ENCODE assay signal across 9 cellular contexts in the genomic region with DNA sequence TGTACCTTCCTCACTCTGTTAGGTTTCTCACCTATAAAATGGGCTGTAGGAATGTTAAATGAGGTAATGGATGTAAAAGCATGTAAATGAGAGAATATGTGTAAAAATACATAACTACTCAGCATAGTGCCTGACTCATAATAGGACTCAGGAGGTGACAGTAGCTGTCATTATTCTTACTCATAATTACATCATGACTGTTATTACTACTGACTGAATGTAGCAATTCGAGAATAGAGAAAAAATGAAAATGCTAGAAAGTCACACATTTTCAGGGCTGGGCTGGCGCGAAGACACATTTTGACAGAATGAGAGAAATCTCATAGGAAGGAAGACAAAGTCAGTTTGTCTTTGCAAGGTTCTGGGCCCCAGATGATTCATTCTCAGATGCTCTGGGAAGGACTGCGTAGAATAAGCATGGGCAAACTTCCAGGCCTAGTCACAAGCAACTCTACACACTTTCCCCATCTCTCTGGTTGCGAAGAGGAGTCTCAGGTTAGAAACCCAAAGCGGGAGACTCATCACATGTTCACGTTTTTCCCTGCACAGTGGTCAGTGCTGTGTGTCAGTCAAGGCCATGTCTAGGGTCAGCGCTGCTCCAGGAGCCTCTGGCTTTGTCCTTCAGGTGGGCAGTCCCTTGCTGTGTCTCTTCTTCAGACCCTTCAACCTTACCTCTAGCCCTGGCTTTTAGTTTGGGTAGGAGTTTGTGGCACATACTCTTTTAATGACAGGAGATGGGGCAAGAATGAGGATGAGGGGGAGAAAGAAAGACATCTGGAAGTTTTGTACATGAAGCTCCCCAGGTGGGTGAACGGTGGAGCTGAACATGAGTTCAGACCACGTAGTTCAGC. TPM values are rescaled to one million over a fixed set of nuclear protein-coding genes. Genes with fewer than 3 reads are reported as not detected.
DNase-seq lines count a peak whose midpoint lies in the region; ATAC-seq and TF ChIP-seq lines count a peak whose summit lies in the region.
"Had no signal": no experiment of that assay in that cellular context is flagged by ENCODE, and none has a peak within 500 bp of the region (broad histone marks: within the 10 kb centered on the region; RNA-seq: fewer than 3 reads in every experiment).

No MANE protein-coding gene starts in this region.

- TF ChIP-seq EP300 in sigmoid colon (IDR thresholded peaks at IDR 0.05), result no peak

- H3K36me3 ChIP-seq in sigmoid colon, result no peaks in the 10 kb centered on the region

- intact Hi-C loops in sigmoid colon (cut with DNase I), result loop anchor here (10.0 kb wide), 2 partner anchors 85 to 115 kb away; partner anchors contain the start of genes APOLD1 and DDX47

- no peak for TF ChIP-seq POLR2A in sigmoid colon (IDR thresholded peaks at IDR 0.05)

- H3K4me1 ChIP-seq in sigmoid colon, result peaks cover 0 to 11% (median 0%) of the 10 kb centered on the region in 4 donors

- peak overlapping the region in 3 of 4 donors; percentile 25 to 78 (median 61) for H3K27ac ChIP-seq in sigmoid colon

- H3K4me3 ChIP-seq in sigmoid colon, result no peak overlapping the region

- no peaks in the 10 kb centered on the region for H3K27me3 ChIP-seq in sigmoid colon

- TF ChIP-seq CTCF in sigmoid colon (IDR thresholded peaks at IDR 0.05), result no peak

- H3K9me3 ChIP-seq in sigmoid colon, result no peaks in the 10 kb centered on the region

- WGBS in sigmoid colon, 2 donors, result 73 to 78% methylated on average over 10 of the region's 10 CpGs

- ATAC-seq in GM21360 (IDR thresholded peaks at IDR 0.05; ENCODE audit: unreplicated experiment) (peak; percentile 77), GM19467 (IDR thresholded peaks at IDR 0.05; ENCODE audit: unreplicated experiment) (no peak)

- DNase-seq in AG20443 (ENCODE audit: low spot score) (peak; percentile 58), HT1080 (ENCODE audit: low read depth) (peak; percentile 95), dedifferentiated amniotic fluid mesenchymal stem cell (ENCODE audit: extremely low spot score) (peak; percentile 72), sigmoid colon (peak; percentile 82), COLO668 (lab: John Stamatoyannopoulos, UW; ENCODE audit: unreplicated experiment) (no peak), GM19240 (ENCODE audit: insufficient read length, low spot score) (no peak)

RNA-seq across cellular contexts. Expression of gene GPRC5A, which starts 8.4 kb away (rescaled TPM):
- total RNA-seq in HT1080 (2014; rRNA removed; shearing (Covaris generic)), result 19.8 and 21.7 TPM in 2 replicates
- 62.9 and 66.4 TPM in 2 replicates for polyA plus RNA-seq in HT1080 (2015; cell fraction: cytosol; rRNA removed)
- 148 and 163 TPM in 2 replicates for polyA plus RNA-seq in HT1080 (2015; cell fraction: nucleus; rRNA removed)
- total RNA-seq in sigmoid colon, result 10 to 100 TPM in 1 of 4 donors, 1 to 10 TPM in 3; 2.1 to 11.4 (median 2.8) TPM
- polyA plus RNA-seq in sigmoid colon, result 10 to 100 TPM; 13.8 to 75.5 (median 30.5) TPM

RNA-seq across cellular contexts. Expression of gene GPRC5D, which starts 52.2 kb away (rescaled TPM):
- not detected in 2 replicates for total RNA-seq in HT1080 (2014; rRNA removed; shearing (Covaris generic))
- not detected in 2 replicates for polyA plus RNA-seq in HT1080 (2015; cell fraction: cytosol; rRNA removed)
- 0.17 TPM in 1 of 2 replicates, not detected in the other for polyA plus RNA-seq in HT1080 (2015; cell fraction: nucleus; rRNA removed)
- not detected for total RNA-seq in sigmoid colon
- polyA plus RNA-seq in sigmoid colon, result under 1 TPM in 1 of 3 donors, not detected in 2; 0.16 TPM
- total RNA-seq: H1 had no signal

Comparison
In these comparisons a context has a peak if more than half of its experiments do, and no peak if none do; other contexts are left out.
1. DNase-seq: peak in AG20443 (single experiment), HT1080 (single experiment), dedifferentiated amniotic fluid mesenchymal stem cell (single experiment) and sigmoid colon (single experiment); none in COLO668 (single experiment) and GM19240 (single experiment).